ENCODE assay signal across 1 cellular context in the genomic region with DNA sequence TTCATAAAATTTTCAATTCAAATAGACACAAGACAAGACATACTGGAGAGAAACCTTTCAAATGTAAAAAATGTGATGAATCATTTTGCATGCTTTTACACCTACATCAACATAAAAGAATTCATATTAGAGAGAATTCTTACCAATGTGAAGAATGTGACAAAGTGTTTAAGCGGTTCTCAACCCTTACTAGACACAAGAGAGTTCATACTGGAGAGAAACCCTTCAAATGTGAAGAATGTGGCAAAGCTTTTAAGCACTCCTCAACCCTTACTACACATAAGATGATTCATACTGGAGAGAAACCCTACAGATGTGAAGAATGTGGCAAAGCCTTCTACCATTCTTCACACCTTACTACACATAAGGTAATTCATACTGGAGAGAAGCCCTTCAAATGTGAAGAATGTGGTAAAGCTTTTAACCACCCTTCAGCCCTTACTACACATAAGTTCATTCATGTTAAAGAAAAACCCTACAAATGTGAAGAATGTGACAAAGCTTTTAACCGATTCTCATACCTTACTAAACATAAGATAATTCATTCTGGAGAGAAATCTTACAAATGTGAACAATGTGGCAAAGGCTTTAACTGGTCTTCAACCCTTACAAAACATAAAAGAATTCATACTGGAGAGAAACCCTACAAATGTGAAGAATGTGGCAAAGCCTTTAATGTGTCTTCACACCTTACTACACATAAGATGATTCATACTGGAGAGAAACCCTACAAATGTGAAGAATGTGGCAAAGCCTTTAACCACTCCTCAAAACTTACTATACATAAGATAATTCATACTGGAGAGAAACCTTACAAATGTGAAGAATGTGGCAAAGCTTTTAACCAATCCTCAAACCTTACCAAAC.
TF ChIP-seq lines count a peak whose summit lies in the region.

No MANE protein-coding gene starts in this region.

TF ChIP-seq in WTC11, 78 proteins besides CTCF, POLR2A, EP300 and RAD21 (continued from another document):
- TF ChIP-seq, protein P1, sequence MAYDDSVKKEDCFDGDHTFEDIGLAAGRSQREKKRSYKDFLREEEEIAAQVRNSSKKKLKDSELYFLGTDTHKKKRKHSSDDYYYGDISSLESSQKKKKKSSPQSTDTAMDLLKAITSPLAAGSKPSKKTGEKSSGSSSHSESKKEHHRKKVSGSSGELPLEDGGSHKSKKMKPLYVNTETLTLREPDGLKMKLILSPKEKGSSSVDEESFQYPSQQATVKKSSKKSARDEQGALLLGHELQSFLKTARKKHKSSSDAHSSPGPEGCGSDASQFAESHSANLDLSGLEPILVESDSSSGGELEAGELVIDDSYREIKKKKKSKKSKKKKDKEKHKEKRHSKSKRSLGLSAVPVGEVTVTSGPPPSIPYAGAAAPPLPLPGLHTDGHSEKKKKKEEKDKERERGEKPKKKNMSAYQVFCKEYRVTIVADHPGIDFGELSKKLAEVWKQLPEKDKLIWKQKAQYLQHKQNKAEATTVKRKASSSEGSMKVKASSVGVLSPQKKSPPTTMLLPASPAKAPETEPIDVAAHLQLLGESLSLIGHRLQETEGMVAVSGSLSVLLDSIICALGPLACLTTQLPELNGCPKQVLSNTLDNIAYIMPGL (CRISPR knock-in tag; IDR thresholded peaks at IDR 0.05): no peak
- TF ChIP-seq TEAD4 (CRISPR knock-in tag; IDR thresholded peaks at IDR 0.05) (no peak), TCF7 (CRISPR knock-in tag; IDR thresholded peaks at IDR 0.05; ENCODE audit: low read depth) (no peak), ZNF396 (CRISPR knock-in tag; IDR thresholded peaks at IDR 0.05; ENCODE audit: borderline replicate concordance) (no peak), CREB1 (CRISPR knock-in tag; IDR thresholded peaks at IDR 0.05) (no peak), RELA (CRISPR knock-in tag; IDR thresholded peaks at IDR 0.05; ENCODE audit: borderline replicate concordance) (no peak), TP53 (CRISPR knock-in tag; IDR thresholded peaks at IDR 0.05) (no peak), ZNF317 (CRISPR knock-in tag; IDR thresholded peaks at IDR 0.05; ENCODE audit: borderline replicate concordance, low read depth) (no peak)
- TF ChIP-seq, protein P2, sequence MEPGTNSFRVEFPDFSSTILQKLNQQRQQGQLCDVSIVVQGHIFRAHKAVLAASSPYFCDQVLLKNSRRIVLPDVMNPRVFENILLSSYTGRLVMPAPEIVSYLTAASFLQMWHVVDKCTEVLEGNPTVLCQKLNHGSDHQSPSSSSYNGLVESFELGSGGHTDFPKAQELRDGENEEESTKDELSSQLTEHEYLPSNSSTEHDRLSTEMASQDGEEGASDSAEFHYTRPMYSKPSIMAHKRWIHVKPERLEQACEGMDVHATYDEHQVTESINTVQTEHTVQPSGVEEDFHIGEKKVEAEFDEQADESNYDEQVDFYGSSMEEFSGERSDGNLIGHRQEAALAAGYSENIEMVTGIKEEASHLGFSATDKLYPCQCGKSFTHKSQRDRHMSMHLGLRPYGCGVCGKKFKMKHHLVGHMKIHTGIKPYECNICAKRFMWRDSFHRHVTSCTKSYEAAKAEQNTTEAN (CRISPR knock-in tag; IDR thresholded peaks at IDR 0.05): no peak
- TF ChIP-seq, protein P3, sequence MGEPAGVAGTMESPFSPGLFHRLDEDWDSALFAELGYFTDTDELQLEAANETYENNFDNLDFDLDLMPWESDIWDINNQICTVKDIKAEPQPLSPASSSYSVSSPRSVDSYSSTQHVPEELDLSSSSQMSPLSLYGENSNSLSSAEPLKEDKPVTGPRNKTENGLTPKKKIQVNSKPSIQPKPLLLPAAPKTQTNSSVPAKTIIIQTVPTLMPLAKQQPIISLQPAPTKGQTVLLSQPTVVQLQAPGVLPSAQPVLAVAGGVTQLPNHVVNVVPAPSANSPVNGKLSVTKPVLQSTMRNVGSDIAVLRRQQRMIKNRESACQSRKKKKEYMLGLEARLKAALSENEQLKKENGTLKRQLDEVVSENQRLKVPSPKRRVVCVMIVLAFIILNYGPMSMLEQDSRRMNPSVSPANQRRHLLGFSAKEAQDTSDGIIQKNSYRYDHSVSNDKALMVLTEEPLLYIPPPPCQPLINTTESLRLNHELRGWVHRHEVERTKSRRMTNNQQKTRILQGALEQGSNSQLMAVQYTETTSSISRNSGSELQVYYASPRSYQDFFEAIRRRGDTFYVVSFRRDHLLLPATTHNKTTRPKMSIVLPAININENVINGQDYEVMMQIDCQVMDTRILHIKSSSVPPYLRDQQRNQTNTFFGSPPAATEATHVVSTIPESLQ (CRISPR knock-in tag; IDR thresholded peaks at IDR 0.05): no peak
